ENCODE assay signal across 16 cellular contexts in genomic region chr20:25229486-25230176, GRCh38. TPM values are rescaled to one million over a fixed set of nuclear protein-coding genes. Genes with fewer than 3 reads are reported as not detected.
DNase-seq lines count a peak whose midpoint lies in the region; ATAC-seq, FAIRE-seq and TF ChIP-seq lines count a peak whose summit lies in the region.
"Had no signal": no experiment of that assay in that cellular context is flagged by ENCODE, and none has a peak within 500 bp of the region (broad histone marks: within the 10 kb centered on the region; RNA-seq: fewer than 3 reads in every experiment).

No MANE protein-coding gene starts in this region.

- H3K36me3 ChIP-seq in muscle layer of duodenum (ENCODE audit: control insufficient read depth in 1 of 2, insufficient read depth in 2 of 2, low read length in 2 of 2) (peaks cover 2 to 11% of the 10 kb centered on the region in 2 donors), MM.1S (replicated peaks; ENCODE audit: insufficient read depth, low read length) (no peaks in the 10 kb centered on the region)

- no peak overlapping the region for H3K4me3 Mint-ChIP-seq in WTC11
- H3K4me3 Mint-ChIP-seq in CD14-positive monocyte, result no peak overlapping the region
- H3K4me3 Mint-ChIP-seq: activated CD8-positive, alpha-beta T cell treated with anti-CD3 and anti-CD28 coated beads, Interleukin-2, amount 10 ng/mL, durations not matched to agents 7 days and 5 days; activated T-helper 17 cell treated with anti-CD3 and anti-CD28 coated beads, Interleukin-2, amount 50 U/mL, for 72 hours had no signal

- H3K9ac ChIP-seq in MM.1S (ENCODE audit: low read length), result no peak overlapping the region

- DNase-seq in A549 (ENCODE audit: low read depth in 1 of 2, low spot score in 1 of 2) (no peak), WTC11 (ENCODE audit: low spot score) (no peak), CD14-positive monocyte (ENCODE audit: low spot score) (no peak), mesenteric fat pad (ENCODE audit: low spot score) (no peak), amniotic stem cell (lab: John Stamatoyannopoulos, UW) (no peak), MM.1S (no peak)
- DNase-seq: activated CD8-positive, alpha-beta T cell treated with anti-CD3 and anti-CD28 coated beads, Interleukin-2, amount 10 ng/mL, durations not matched to agents 7 days and 5 days; kidney glomerular epithelial cell; NCI-H1930; NCI-H526 treated with DMSO at 0.1 percent for 48 hours; WERI-Rb-1 had no signal

- no peaks in the 10 kb centered on the region for H3K27me3 ChIP-seq in muscle layer of duodenum (ENCODE audit: low read depth, low read length)
- no peaks in the 10 kb centered on the region for H3K27me3 ChIP-seq in MM.1S (replicated peaks; ENCODE audit: insufficient read depth, low read length)

- H3K9me3 Mint-ChIP-seq in WTC11 (no peaks in the 10 kb centered on the region), CD14-positive monocyte (no peaks in the 10 kb centered on the region)
- H3K9me3 Mint-ChIP-seq: activated T-helper 17 cell treated with anti-CD3 and anti-CD28 coated beads, Interleukin-2, amount 50 U/mL, for 72 hours had no signal

- H3K4me3 ChIP-seq in A549 (no peak overlapping the region), muscle layer of duodenum (ENCODE audit: low read depth in 1 of 2, low read length in 2 of 2) (no peak overlapping the region), MM.1S (ENCODE audit: low read length) (no peak overlapping the region)

- no peak for TF ChIP-seq RAD21 in A549 (conservative IDR thresholded peaks at IDR 0.05 in 1 of 2, IDR thresholded peaks at IDR 0.05 in 1 of 2)

- H3F3A ChIP-seq in MM.1S (ENCODE audit: insufficient read depth, low read length), result no peaks in the 10 kb centered on the region

- TF ChIP-seq POLR2A in A549 (IDR thresholded peaks at IDR 0.05; ENCODE audit: low read length), result no peak

- H3K27me3 Mint-ChIP-seq in WTC11 (ENCODE audit: low read depth) (no peaks in the 10 kb centered on the region; the same call in 1 of the 2 replicates), CD14-positive monocyte (ENCODE audit: low read depth in 3 of 3) (peaks cover 2 to 10% (median 9%) of the 10 kb centered on the region in 3 donors)

- no peaks in the 10 kb centered on the region for H3K9me2 ChIP-seq in MM.1S (replicated peaks; ENCODE audit: insufficient read depth, low read length)

- no peaks in the 10 kb centered on the region for H4K20me1 ChIP-seq in MM.1S (ENCODE audit: insufficient read depth, low read length)

- no peak for FAIRE-seq in A549 (lab: Jason Lieb, UNC)
- FAIRE-seq: astrocyte had no signal

- H3K9me3 ChIP-seq in A549 (no peaks in the 10 kb centered on the region), muscle layer of duodenum (ENCODE audit: control insufficient read depth in 1 of 2, low read length in 2 of 2) (no peaks in the 10 kb centered on the region), MM.1S (replicated peaks; ENCODE audit: insufficient read depth, low read length) (no peaks in the 10 kb centered on the region)

- ATAC-seq in A549 (no peak), GM19324 (IDR thresholded peaks at IDR 0.05; ENCODE audit: low FRiP score, unreplicated experiment) (peak; percentile 21), WTC11 (no peak)
- ATAC-seq: activated CD8-positive, alpha-beta T cell treated with anti-CD3 and anti-CD28 coated beads, Interleukin-2, amount 10 ng/mL, durations not matched to agents 7 days and 5 days; activated T-helper 17 cell treated with anti-CD3 and anti-CD28 coated beads, Interleukin-2, amount 50 U/mL, for 72 hours; esophagus mucosa had no signal

- WGBS in A549 (ENCODE audit: missing lambda C conversion rate), result 91% methylated on average over 23 of the region's 23 CpGs

- intact Hi-C loops in CD14-positive monocyte (cut with micrococcal nuclease), result no loop called here

- CTCF ChIA-PET in A549 (lab: Yijun Ruan, JAX) (interaction anchor here (1.2 to 18.2 kb wide), 5 partner anchors 8 to 35 kb away, joined by 3 to 300 read pairs (median 3); partner anchors contain the start of genes ENTPD6 and PYGB), WTC11 (lab: Charles Lee) (interaction anchor here (0.5 to 0.8 kb wide), 3 partner anchors 18 to 64 kb away, joined by 3 read pairs; partner anchors contain the start of gene PYGB)

- peaks cover 5% of the 10 kb centered on the region; the same call in 1 of the 2 replicates for H3K4me1 Mint-ChIP-seq in WTC11
- peaks cover 12% of the 10 kb centered on the region for H3K4me1 Mint-ChIP-seq in CD14-positive monocyte
- H3K4me1 Mint-ChIP-seq: activated T-helper 17 cell treated with anti-CD3 and anti-CD28 coated beads, Interleukin-2, amount 50 U/mL, for 72 hours had no signal

- TF ChIP-seq EP300 in A549 (IDR thresholded peaks at IDR 0.05), result no peak

- no peaks in the 10 kb centered on the region for H3K79me2 ChIP-seq in MM.1S (ENCODE audit: low read length)

- H3K36me3 Mint-ChIP-seq in WTC11 (no peaks in the 10 kb centered on the region), CD14-positive monocyte (peaks cover 16 to 17% of the 10 kb centered on the region in 2 donors)

- H3K4me2 ChIP-seq in A549, result no peak overlapping the region
- no peak overlapping the region for H3K4me2 ChIP-seq in MM.1S (ENCODE audit: low read depth, low read length)

- H3K27ac Mint-ChIP-seq in WTC11 (peak overlapping the region; percentile 10; the same call in 1 of the 2 replicates), CD14-positive monocyte (peak overlapping the region in 2 of 7 donors; percentile 18 to 22)
- H3K27ac Mint-ChIP-seq: activated CD8-positive, alpha-beta T cell treated with anti-CD3 and anti-CD28 coated beads, Interleukin-2, amount 10 ng/mL, durations not matched to agents 7 days and 5 days; activated T-helper 17 cell treated with anti-CD3 and anti-CD28 coated beads, Interleukin-2, amount 50 U/mL, for 72 hours had no signal

- TF ChIP-seq CTCF in A549 (IDR thresholded peaks at IDR 0.05) (no peak), WTC11 (IDR thresholded peaks at IDR 0.05) (no peak), CD14-positive monocyte (IDR thresholded peaks at IDR 0.05) (no peak), MM.1S (IDR thresholded peaks at IDR 0.05; ENCODE audit: low read length) (no peak)

- POLR2A ChIA-PET in A549 (lab: Yijun Ruan, JAX) (interaction anchor here (8.8 kb wide), 1 partner anchor 18 kb away, joined by 60 read pairs; the partner anchor contains the start of gene PYGB), WTC11 (lab: Charles Lee) (no interaction called here)

- H3K4me1 ChIP-seq in A549, result peaks cover 68% of the 10 kb centered on the region
- peaks cover 12 to 28% of the 10 kb centered on the region in 2 donors for H3K4me1 ChIP-seq in muscle layer of duodenum (ENCODE audit: control insufficient read depth in 1 of 2, insufficient read depth in 2 of 2, low read length in 2 of 2)
- H3K4me1 ChIP-seq in MM.1S (ENCODE audit: low read length), result no peaks in the 10 kb centered on the region

- H3K27ac ChIP-seq in A549 (peak overlapping the region; percentile 95 to 97), muscle layer of duodenum (ENCODE audit: low read length) (peak overlapping the region; percentile 47), MM.1S (ENCODE audit: low read length) (no peak overlapping the region)
- H3K27ac ChIP-seq: WERI-Rb-1 had no signal

- H2AFZ ChIP-seq in MM.1S (ENCODE audit: low read length), result no peak overlapping the region

TF ChIP-seq in A549, 52 proteins besides CTCF, POLR2A, EP300 and RAD21 (continues in another document):
- no peak for TF ChIP-seq PHF8 (IDR thresholded peaks at IDR 0.05; ENCODE audit: borderline replicate concordance, low read depth)
- TF ChIP-seq CEBPB (IDR thresholded peaks at IDR 0.05), result no peak
- no peak for TF ChIP-seq ATOH8 (CRISPR knock-in tag; IDR thresholded peaks at IDR 0.05; ENCODE audit: low read depth)
- TF ChIP-seq RARB (CRISPR knock-in tag; IDR thresholded peaks at IDR 0.05), result no peak

TF ChIP-seq in WTC11, 78 proteins besides CTCF, POLR2A, EP300 and RAD21 (continues in another document):
- TF ChIP-seq ATF1 (CRISPR knock-in tag; IDR thresholded peaks at IDR 0.05) (no peak), NFE2L1 (CRISPR knock-in tag; IDR thresholded peaks at IDR 0.05) (no peak), ZNF425 (CRISPR knock-in tag; conservative IDR thresholded peaks at IDR 0.05) (no peak), GABPB1 (CRISPR knock-in tag; IDR thresholded peaks at IDR 0.05) (no peak), EMX1 (CRISPR knock-in tag; IDR thresholded peaks at IDR 0.05) (no peak)

RNA-seq across cellular contexts. Expression of gene PYGB, which starts 18.3 kb away (rescaled TPM):
- polyA plus RNA-seq in A549 (2011; rRNA removed) (100 and 113 TPM in 2 replicates), A549 (2017; fragmentation: RNase III; extraction: RNeasy Plus Mini Kit Qiagen cat#74134 plus additional on column Dnase treatment) (85.5 to 93.7 TPM (median 93.2 TPM) in 3 replicates), CD14-positive monocyte (10 to 100 TPM; 26.7 to 33.2 TPM)
- 80.7 and 98.5 TPM in 2 replicates for polyA plus RNA-seq in A549 (2012; cell fraction: cytosol; rRNA removed)
- 252 and 288 TPM in 2 replicates for polyA plus RNA-seq in A549 (2012; cell fraction: nucleus; rRNA removed)
- 178 and 188 TPM in 2 replicates for polyA minus RNA-seq in A549 (2011; rRNA and poly(A)+ RNA removed)
- total RNA-seq in WTC11 (2021) (44.5 to 48.5 TPM (median 46.3 TPM) in 3 replicates), mesenteric fat pad (121 TPM)

RNA-seq across cellular contexts. Expression of gene ENTPD6, which starts 34.1 kb away (rescaled TPM):
- polyA plus RNA-seq in A549 (2011; rRNA removed) (85.7 and 95.4 TPM in 2 replicates), A549 (2017; fragmentation: RNase III; extraction: RNeasy Plus Mini Kit Qiagen cat#74134 plus additional on column Dnase treatment) (86.9 to 90.0 TPM (median 87.0 TPM) in 3 replicates), CD14-positive monocyte (10 to 100 TPM; 36.2 to 47.0 TPM)
- polyA plus RNA-seq in A549 (2012; cell fraction: cytosol; rRNA removed), result 121 and 136 TPM in 2 replicates
- 433 and 486 TPM in 2 replicates for polyA plus RNA-seq in A549 (2012; cell fraction: nucleus; rRNA removed)
- polyA minus RNA-seq in A549 (2011; rRNA and poly(A)+ RNA removed), result 77.7 and 83.6 TPM in 2 replicates
- total RNA-seq in WTC11 (2021) (41.1 to 56.9 TPM (median 47.4 TPM) in 3 replicates), mesenteric fat pad (54.3 TPM)
